In the genomic region with DNA sequence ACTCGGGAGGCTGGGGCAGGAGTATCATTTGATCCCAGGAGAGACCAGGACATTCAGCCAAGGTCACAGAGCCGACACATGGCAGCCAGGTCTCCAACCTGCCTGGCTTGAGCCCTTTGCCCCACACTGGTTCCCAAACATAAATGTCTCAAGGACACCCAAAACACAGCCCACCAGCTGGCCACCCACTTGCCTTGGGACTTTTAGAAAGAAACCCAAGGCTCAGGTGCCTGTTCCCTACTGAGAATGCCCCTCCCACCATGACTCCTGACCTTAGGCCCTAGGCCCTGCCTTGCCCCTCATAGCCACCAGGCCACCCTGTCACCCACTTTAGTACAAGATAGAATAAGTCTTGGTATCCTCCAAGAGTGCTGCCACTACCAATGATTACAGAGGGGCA, we compare ENCODE assay signal across 20 cellular contexts. TPM values are rescaled to one million over a fixed set of nuclear protein-coding genes. Genes with fewer than 3 reads are reported as not detected.
A peak's percentile ranks its signal among the peaks of the same experiment; 100 is the strongest.
DNase-seq lines count a peak whose midpoint lies in the region; ATAC-seq lines count a peak whose summit lies in the region.
"Had no signal": no experiment of that assay in that cellular context is flagged by ENCODE, and none has a peak within 500 bp of the region (broad histone marks: within the 10 kb centered on the region; RNA-seq: fewer than 3 reads in every experiment).

No MANE protein-coding gene starts in this region.

- ATAC-seq in sciatic nerve (no peak), HG02610 (IDR thresholded peaks at IDR 0.05; ENCODE audit: unreplicated experiment) (no peak)
- ATAC-seq: lower lobe of right lung; mucosa of descending colon; natural killer cell treated with Interleukin-12 subunit alpha and Interleukin-12 subunit beta and Interleukin-15 and Interleukin-18, amount 100 ng/mL, for 72 hours; pancreas had no signal

- intact Hi-C loops in sciatic nerve (cut with DNase I) = no loop called here

- H3K9ac ChIP-seq in BLaER1 treated with 17β-estradiol and CSF1 and Interleukin-3, amounts not matched to agents 10 nM and 100 nM = peak overlapping the region in 2 of 11 experiments; percentile 21 to 32; a peak in 2 of 22 replicates

- H3K9me3 ChIP-seq in BLaER1 treated with 17β-estradiol and CSF1 and Interleukin-3, amounts not matched to agents 10 nM and 100 nM (replicated peaks in 1 of 11) = no peaks in the 10 kb centered on the region
- H3K9me3 ChIP-seq: lower lobe of right lung, mucosa of descending colon, pancreas, right atrium auricular region, uterus had no signal

- peaks cover 37 to 82% (median 65%) of the 10 kb centered on the region in 10 experiments for H3K4me1 ChIP-seq in BLaER1 treated with 17β-estradiol and CSF1 and Interleukin-3, amounts not matched to agents 10 nM and 100 nM
- H3K4me1 ChIP-seq: pancreas, right atrium auricular region, uterus had no signal

- H4K20me1 ChIP-seq in BLaER1 treated with 17β-estradiol and CSF1 and Interleukin-3, amounts not matched to agents 10 nM and 100 nM = no peaks in the 10 kb centered on the region

- no peak overlapping the region for H3K4me3 ChIP-seq in BLaER1 treated with 17β-estradiol and CSF1 and Interleukin-3, amounts not matched to agents 10 nM and 100 nM
- no peak overlapping the region for H3K4me3 ChIP-seq in H7 (ENCODE audit: insufficient read depth, low read depth, low read length)
- H3K4me3 ChIP-seq: lower lobe of right lung, mucosa of descending colon, pancreas, right atrium auricular region, uterus had no signal

- peak overlapping the region in 8 of 11 experiments; percentile 16 to 91 (median 66); a peak in 11 of 22 replicates for H3K4me2 ChIP-seq in BLaER1 treated with 17β-estradiol and CSF1 and Interleukin-3, amounts not matched to agents 10 nM and 100 nM

- peak overlapping the region in 3 of 11 experiments; percentile 28 to 39 (median 37); a peak in 3 of 22 replicates for H3K27ac ChIP-seq in BLaER1 treated with 17β-estradiol and CSF1 and Interleukin-3, amounts not matched to agents 10 nM and 100 nM
- H3K27ac ChIP-seq: lower lobe of right lung, pancreas, right atrium auricular region, uterus had no signal

- no peaks in the 10 kb centered on the region for H3K27me3 ChIP-seq in BLaER1 treated with 17β-estradiol and CSF1 and Interleukin-3, amounts not matched to agents 10 nM and 100 nM
- H3K27me3 ChIP-seq in H7 (ENCODE audit: control insufficient read depth, insufficient read depth, low read length) = peaks cover 9% of the 10 kb centered on the region
- H3K27me3 ChIP-seq: pancreas, right atrium auricular region, uterus had no signal

- no peaks in the 10 kb centered on the region for H3K36me3 ChIP-seq in BLaER1 treated with 17β-estradiol and CSF1 and Interleukin-3, amounts not matched to agents 10 nM and 100 nM
- H3K36me3 ChIP-seq in H7 (replicated peaks; ENCODE audit: control insufficient read depth, insufficient read depth, low read length) = no peaks in the 10 kb centered on the region
- H3K36me3 ChIP-seq: lower lobe of right lung, pancreas, right atrium auricular region, uterus had no signal

- peak; percentile 24 for DNase-seq in H7
- DNase-seq in ecto neural progenitor cell (ENCODE audit: low spot score) = peak; percentile 29
- peak; percentile 25 for DNase-seq in sciatic nerve (ENCODE audit: low spot score)
- DNase-seq in stimulated activated naive CD4-positive, alpha-beta T cell (lab: John Stamatoyannopoulos, UW) = no peak
- DNase-seq in NOMO-1 treated with DMSO at 0.1 percent for 48 hours (lab: John Stamatoyannopoulos, UW; ENCODE audit: unreplicated experiment) = no peak
- DNase-seq: activated CD4-positive, alpha-beta T cell treated with anti-CD3 and anti-CD28 coated beads for 1 hour; central memory CD4-positive, alpha-beta T cell; Karpas-422; lower lobe of right lung; mucosa of descending colon; NCI-H1436 treated with DMSO at 0.1 percent for 48 hours; NCI-H774; stimulated activated CD4-positive, alpha-beta T cell treated with anti-CD3 and anti-CD28 coated beads, Interleukin-4, amount 100 ng/mL, for 1 hour; substantia nigra had no signal

RNA-seq across cellular contexts. Expression of a gene that starts 41.9 kb away (rescaled TPM):
- total RNA-seq in H7 (2014; rRNA removed; shearing (Covaris generic)) = 144 and 157 TPM in 2 replicates
- 2.4 TPM for total RNA-seq in sciatic nerve

Comparison
In these comparisons a context has a peak if more than half of its experiments do, and no peak if none do; other contexts are left out.
1. DNase-seq: peak in H7 (single experiment), ecto neural progenitor cell (single experiment) and sciatic nerve (single experiment); none in stimulated activated naive CD4-positive, alpha-beta T cell (0 of 6) and NOMO-1 treated with DMSO at 0.1 percent for 48 hours (single experiment).
2. RNA of a gene that starts 41.9 kb away (total RNA-seq): 144 to 157 TPM in H7; 2.4 TPM in sciatic nerve (single experiment); every median in the first group is over 10 times any median in the second.